In genomic region chr4:6268650-6269399, GRCh38 we compare ENCODE assay signal across 8 cellular contexts. TPM values are rescaled to one million over a fixed set of nuclear protein-coding genes. Genes with fewer than 3 reads are reported as not detected.
A peak's percentile ranks its signal among the peaks of the same experiment; 100 is the strongest.
DNase-seq lines count a peak whose midpoint lies in the region; ATAC-seq and TF ChIP-seq lines count a peak whose summit lies in the region.

No MANE protein-coding gene starts in this region.

- TF ChIP-seq CTCF in ascending aorta (IDR thresholded peaks at IDR 0.05): no peak

- H3K14ac ChIP-seq in mesenchymal stem cell (ENCODE audit: low read length in 2 of 2): no peak overlapping the region

- no peak overlapping the region for H4K91ac ChIP-seq in mesenchymal stem cell (ENCODE audit: low read length)

- no peak overlapping the region for H3K4ac ChIP-seq in mesenchymal stem cell (ENCODE audit: low read depth in 1 of 2, low read length in 2 of 2)

- H2BK120ac ChIP-seq in mesenchymal stem cell (ENCODE audit: low read depth, low read length): no peak overlapping the region

- H2BK12ac ChIP-seq in mesenchymal stem cell (ENCODE audit: low read length in 2 of 2): no peak overlapping the region

- no peak overlapping the region for H4K8ac ChIP-seq in mesenchymal stem cell (ENCODE audit: low read length)

- H3K9ac ChIP-seq in mesenchymal stem cell (ENCODE audit: low read length): peak overlapping the region; percentile 73

- 72% methylated on average over 13 of the region's 13 CpGs for WGBS in mesenchymal stem cell

- no peaks in the 10 kb centered on the region for H3K9me3 ChIP-seq in ascending aorta
- H3K9me3 ChIP-seq in mesenchymal stem cell (ENCODE audit: control insufficient read depth, low read length): no peaks in the 10 kb centered on the region

- peak overlapping the region; percentile 94 for H3K4me3 ChIP-seq in ACC112 (ENCODE audit: low read depth, low read length)
- peak overlapping the region; percentile 19 for H3K4me3 ChIP-seq in H7 (ENCODE audit: insufficient read depth, low read depth, low read length)
- H3K4me3 ChIP-seq in ascending aorta: peak overlapping the region; percentile 15 to 82
- peak overlapping the region in 1 of 2 experiments; percentile 78 for H3K4me3 ChIP-seq in mesenchymal stem cell (ENCODE audit: insufficient read depth in 1 of 2, low read depth in 1 of 2, low read length in 2 of 2)

- intact Hi-C loops in ascending aorta (cut with DNase I): loop anchor here (2.0 kb wide), 3 partner anchors 372 to 834 kb away; partner anchors contain the start of gene MRFAP1

- no peaks in the 10 kb centered on the region for H3K79me2 ChIP-seq in ACC112 (ENCODE audit: control insufficient read depth, insufficient read depth, low read length, unreplicated experiment)

- H3K27me3 ChIP-seq in ACC112 (ENCODE audit: insufficient read depth, low read length) (peaks cover 34% of the 10 kb centered on the region), H7 (ENCODE audit: control insufficient read depth, insufficient read depth, low read length) (peaks cover 2% of the 10 kb centered on the region), ascending aorta (no peaks in the 10 kb centered on the region), mesenchymal stem cell (ENCODE audit: control insufficient read depth in 1 of 2, insufficient read depth in 1 of 2, low read length in 2 of 2) (peaks cover 0 to 12% of the 10 kb centered on the region in 2 experiments)

- H3K79me1 ChIP-seq in mesenchymal stem cell (replicated peaks; ENCODE audit: low read length, poor library complexity, severe bottlenecking): no peaks in the 10 kb centered on the region

- H2AFZ ChIP-seq in ACC112 (ENCODE audit: low read length, unreplicated experiment) (peak overlapping the region; percentile 43), mesenchymal stem cell (ENCODE audit: low read depth, low read length) (peak overlapping the region; percentile 77)

- peaks cover 18% of the 10 kb centered on the region for H3K4me1 ChIP-seq in ACC112 (ENCODE audit: control insufficient read depth, insufficient read depth, low read length, unreplicated experiment)
- H3K4me1 ChIP-seq in ascending aorta: peaks cover 24 to 30% of the 10 kb centered on the region in 2 donors
- H3K4me1 ChIP-seq in mesenchymal stem cell (ENCODE audit: control insufficient read depth, insufficient read depth, low read depth, low read length): peaks cover 29% of the 10 kb centered on the region

- no peak overlapping the region for H2AK5ac ChIP-seq in mesenchymal stem cell (ENCODE audit: low read length, severe bottlenecking)

- H3K23ac ChIP-seq in mesenchymal stem cell (ENCODE audit: low read length in 2 of 2): no peak overlapping the region

- H3K18ac ChIP-seq in mesenchymal stem cell (ENCODE audit: low read depth in 1 of 2, low read length in 2 of 2): no peak overlapping the region

- DNase-seq in H7: no peak
- no peak for DNase-seq in ascending aorta (ENCODE audit: low spot score in 2 of 2)
- no peak for DNase-seq in mesenchymal stem cell
- no peak for DNase-seq in GM03348 (ENCODE audit: low spot score)
- DNase-seq in epidermal melanocyte (ENCODE audit: insufficient read length, low spot score): no peak
- no peak for DNase-seq in activated CD4-positive, CD25-positive, alpha-beta regulatory T cell (lab: John Stamatoyannopoulos, UW)

- no peak for ATAC-seq in HG02678 (IDR thresholded peaks at IDR 0.05; ENCODE audit: unreplicated experiment)

- H3K36me3 ChIP-seq in ACC112 (ENCODE audit: insufficient read depth, low read length) (no peaks in the 10 kb centered on the region), H7 (replicated peaks; ENCODE audit: control insufficient read depth, insufficient read depth, low read length) (no peaks in the 10 kb centered on the region), ascending aorta (no peaks in the 10 kb centered on the region), mesenchymal stem cell (ENCODE audit: control insufficient read depth in 1 of 2, insufficient read depth in 2 of 2, low read depth in 1 of 2, low read length in 2 of 2) (no peaks in the 10 kb centered on the region)

- H2BK15ac ChIP-seq in mesenchymal stem cell (ENCODE audit: low read depth, poor library complexity, severe bottlenecking): no peak overlapping the region

- H3K27ac ChIP-seq in ACC112 (ENCODE audit: low read depth, low read length) (no peak overlapping the region), ascending aorta (peak overlapping the region; percentile 54 to 59), mesenchymal stem cell (ENCODE audit: low read length, poor library complexity, severe bottlenecking) (no peak overlapping the region)

- H2BK5ac ChIP-seq in mesenchymal stem cell (ENCODE audit: low read depth, low read length, poor library complexity, severe bottlenecking): no peak overlapping the region

- H3K4me2 ChIP-seq in mesenchymal stem cell (ENCODE audit: low read length, poor library complexity, severe bottlenecking): peak overlapping the region; percentile 88

RNA-seq across cellular contexts. Expression of gene WFS1, which starts 0.8 kb away (rescaled TPM):
- 21.0 and 22.6 TPM in 2 replicates for total RNA-seq in H7 (2014; rRNA removed; shearing (Covaris generic))
- 166 TPM for total RNA-seq in ascending aorta
- 34.5 TPM for polyA plus RNA-seq in mesenchymal stem cell (2013, experiment 1 of 2)
- 32.5 TPM for polyA plus RNA-seq in mesenchymal stem cell (2013, experiment 2 of 2)

Comparison
In these comparisons a context has a peak if more than half of its experiments do, and no peak if none do; other contexts are left out.
1. H3K27ac ChIP-seq: peak in ascending aorta (2 of 2); none in ACC112 (single experiment) and mesenchymal stem cell (single experiment).